Comparison of ENCODE assay signal across 28 cellular contexts in the genomic region with DNA sequence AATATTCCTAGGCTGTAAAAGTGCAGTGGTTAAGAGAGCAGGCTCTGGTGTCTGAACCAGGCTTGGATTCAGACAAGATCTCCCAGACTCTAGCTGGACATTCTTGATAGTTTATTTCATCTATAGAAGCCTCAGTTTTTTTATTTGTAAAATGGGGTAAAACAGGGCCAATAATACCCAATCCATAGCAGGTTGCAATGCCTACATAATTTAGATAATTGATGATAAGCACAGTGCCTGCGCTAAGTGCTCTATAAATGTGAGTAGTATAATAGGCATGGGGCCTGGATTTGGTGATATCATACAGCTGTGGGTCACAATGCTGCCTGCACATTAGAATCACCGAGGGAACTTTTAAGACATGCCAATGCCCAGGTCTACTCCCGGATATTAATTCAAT.
"Had no signal": no experiment of that assay in that cellular context is flagged by ENCODE, and none has a peak within 500 bp of the region (broad histone marks: within the 10 kb centered on the region; RNA-seq: fewer than 3 reads in every experiment).

No MANE protein-coding gene starts in this region.

- H2AFZ ChIP-seq: hepatocyte had no signal

- ATAC-seq: activated naive CD4-positive, alpha-beta T cell treated with anti-CD3 and anti-CD28 coated beads, Interleukin-2, amount 50 U/mL, for 72 hours; activated T-cell treated with anti-CD3 and anti-CD28 coated beads, Interleukin-2, amount 50 U/mL, for 72 hours; gastroesophageal sphincter; heart right ventricle had no signal

- H3K79me2 ChIP-seq: hepatocyte had no signal

- DNase-seq: activated CD4-positive, alpha-beta memory T cell treated with anti-CD3 and anti-CD28 coated beads, Interleukin-2, amount 10 ng/mL, durations not matched to agents 7 days and 5 days; activated CD4-positive, alpha-beta T cell treated with anti-CD3 and anti-CD28 coated beads for 1 hour; activated CD4-positive, alpha-beta T cell treated with anti-CD3 and anti-CD28 coated beads for 4 hours; activated CD4-positive, alpha-beta T cell treated with anti-CD3 and anti-CD28 coated beads, Interleukin-2, amount 10 ng/mL, durations not matched to agents 7 days and 5 days; activated CD4-positive, alpha-beta T cell treated with anti-CD3 and anti-CD28 coated beads, Interleukin-2, amount 50 U/mL, for 4 hours; activated CD4-positive, CD25-positive, alpha-beta regulatory T cell; activated CD8-positive, alpha-beta memory T cell treated with anti-CD3 and anti-CD28 coated beads, Interleukin-2, amount 50 U/mL, for 48 hours; activated gamma-delta T cell; activated naive CD4-positive, alpha-beta T cell; activated naive CD4-positive, alpha-beta T cell treated with anti-CD3 and anti-CD28 coated beads, Interleukin-2, amount 10 ng/mL, durations not matched to agents 7 days and 5 days; activated naive CD8-positive, alpha-beta T cell treated with anti-CD3 and anti-CD28 coated beads, Interleukin-2, amount 10 ng/mL, durations not matched to agents 7 days and 5 days; activated T-cell treated with anti-CD3 and anti-CD28 coated beads for 4 hours; activated T-cell treated with anti-CD3 and anti-CD28 coated beads, Interleukin-2, amount 50 U/mL, for 24 hours; activated T-cell treated with anti-CD3 and anti-CD28 coated beads, Interleukin-2, amount 50 U/mL, for 72 hours; central memory CD4-positive, alpha-beta T cell; cerebellar nuclear complex; colonic mucosa; effector CD8-positive, alpha-beta T cell; esophagus squamous epithelium; foreskin melanocyte; heart right ventricle had no signal

- H3K4me2 ChIP-seq: hepatocyte had no signal

- H3K4me1 ChIP-seq: ascending aorta, breast epithelium, colonic mucosa, esophagus squamous epithelium, gastroesophageal sphincter, heart right ventricle had no signal

- H3K9me3 ChIP-seq: ascending aorta, breast epithelium, colonic mucosa, esophagus squamous epithelium, gastroesophageal sphincter, heart right ventricle had no signal

- H3K27ac ChIP-seq: ascending aorta, breast epithelium, cardiac muscle cell, colonic mucosa, epithelial cell of prostate, esophagus squamous epithelium, gastroesophageal sphincter, heart right ventricle, hepatocyte had no signal

- H3K27me3 ChIP-seq: ascending aorta, breast epithelium, cardiac muscle cell, colonic mucosa, esophagus squamous epithelium, gastroesophageal sphincter, heart right ventricle, hepatocyte had no signal

- H3K36me3 ChIP-seq: ascending aorta, breast epithelium, cardiac muscle cell, colonic mucosa, esophagus squamous epithelium, gastroesophageal sphincter, heart right ventricle had no signal

- H3K4me3 ChIP-seq: ascending aorta, breast epithelium, cardiac muscle cell, colonic mucosa, esophagus squamous epithelium, gastroesophageal sphincter, heart right ventricle, hepatocyte had no signal
